ENCODE assay signal across 8 cellular contexts in the genomic region with DNA sequence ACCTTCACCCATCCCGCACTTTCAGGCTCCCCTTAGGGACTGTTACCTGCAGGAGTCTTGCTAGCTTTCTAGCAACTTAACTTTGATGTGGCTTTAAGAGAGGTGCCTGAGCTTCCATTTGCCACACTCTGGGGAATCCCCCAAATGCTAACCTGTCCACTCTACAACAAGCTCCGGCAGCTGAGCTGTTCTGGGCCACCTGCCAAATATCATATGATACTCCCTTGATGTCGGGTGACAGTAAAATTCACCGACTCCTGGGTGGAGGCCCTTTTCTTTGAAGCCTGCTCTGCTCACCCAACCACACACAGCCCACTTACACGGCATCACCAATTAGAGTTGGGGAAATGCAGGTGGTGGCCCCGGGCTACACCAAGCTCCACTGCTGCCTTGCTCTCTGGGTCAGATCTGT.
DNase-seq lines count a peak whose midpoint lies in the region; ATAC-seq lines count a peak whose summit lies in the region.

No MANE protein-coding gene starts in this region.

- DNase-seq in NCI-H2171 (lab: John Stamatoyannopoulos, UW) (peak; percentile 85), kidney tubule cell (ENCODE audit: low spot score) (peak; percentile 84), GF-D8 (lab: John Stamatoyannopoulos, UW) (no peak), DMS114 treated with DMSO at 0.1 percent for 48 hours (lab: John Stamatoyannopoulos, UW; ENCODE audit: unreplicated experiment) (no peak)
- DNase-seq in activated CD8-positive, alpha-beta memory T cell treated with anti-CD3 and anti-CD28 coated beads, Interleukin-2, amount 50 U/mL, for 24 hours (ENCODE audit: extremely low read depth) = peak; percentile 59
- peak; percentile 83 for DNase-seq in stimulated activated naive CD4-positive, alpha-beta T cell treated with Interleukin-2 at 50 U/mL for 16 hours (lab: John Stamatoyannopoulos, UW)

- ATAC-seq in GM18867 (IDR thresholded peaks at IDR 0.05; ENCODE audit: unreplicated experiment) (peak; percentile 48), HG03457 (IDR thresholded peaks at IDR 0.05; ENCODE audit: unreplicated experiment) (no peak)

Comparison
In these comparisons a context has a peak if more than half of its experiments do, and no peak if none do; other contexts are left out.
1. DNase-seq: peak in NCI-H2171 (single experiment), activated CD8-positive, alpha-beta memory T cell treated with anti-CD3 and anti-CD28 coated beads, Interleukin-2, amount 50 U/mL, for 24 hours (single experiment), kidney tubule cell (single experiment) and stimulated activated naive CD4-positive, alpha-beta T cell treated with Interleukin-2 at 50 U/mL for 16 hours (single experiment); none in GF-D8 (single experiment) and DMS114 treated with DMSO at 0.1 percent for 48 hours (single experiment).